In the genomic region with DNA sequence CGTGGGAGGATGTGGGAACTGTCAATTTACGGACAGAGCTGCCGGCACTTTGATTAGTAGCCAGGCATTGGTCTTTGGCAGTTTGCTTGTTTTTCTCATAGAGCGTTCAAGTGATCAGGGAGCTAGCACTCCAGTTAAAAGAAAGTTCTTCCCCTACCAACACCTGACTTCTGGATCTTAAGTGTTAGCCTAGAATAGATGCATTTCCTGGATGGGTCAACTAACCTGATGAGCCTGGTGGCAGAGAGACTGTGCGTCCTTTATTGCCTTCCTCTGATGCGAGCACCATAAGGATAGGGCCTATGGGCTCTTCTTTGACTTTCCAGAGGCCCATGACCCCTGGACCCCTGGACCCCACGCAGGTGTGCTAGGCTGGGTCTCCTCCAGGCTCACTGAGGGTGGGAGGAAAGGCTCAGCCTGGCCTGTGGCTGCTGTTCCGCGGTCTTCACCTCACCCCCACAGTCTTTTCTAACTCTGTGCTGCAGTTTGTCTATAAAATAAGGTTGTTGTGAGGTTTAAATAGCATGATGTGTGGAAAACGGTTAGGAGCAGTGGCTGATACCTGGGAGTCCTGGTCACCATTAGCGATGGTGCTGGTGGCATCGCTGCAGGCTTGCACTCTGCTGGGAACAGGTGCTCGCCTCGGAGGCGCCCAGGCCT, we compare ENCODE assay signal across 23 cellular contexts. TPM values are rescaled to one million over a fixed set of nuclear protein-coding genes. Genes with fewer than 3 reads are reported as not detected.
DNase-seq lines count a peak whose midpoint lies in the region; ATAC-seq, FAIRE-seq and TF ChIP-seq lines count a peak whose summit lies in the region.
"Had no signal": no experiment of that assay in that cellular context is flagged by ENCODE, and none has a peak within 500 bp of the region (broad histone marks: within the 10 kb centered on the region; RNA-seq: fewer than 3 reads in every experiment).

No MANE protein-coding gene starts in this region.

- H2BK12ac ChIP-seq in H1 (ENCODE audit: low read depth, low read length), result no peak overlapping the region

- in situ Hi-C loops in mammary epithelial cell (cut with MboI; ENCODE audit: low sequenced_read_pairs in 2 of 2), result no loop called here

- H3K9me3 Mint-ChIP-seq in neural progenitor cell, result peaks cover 20% of the 10 kb centered on the region
- no peaks in the 10 kb centered on the region for H3K9me3 Mint-ChIP-seq in activated T-helper 2 cell treated with anti-CD3 and anti-CD28 coated beads, Interferon-gamma antibody, Interleukin-2, Interleukin-4, amounts not matched to agents 10 μg/mL and 5 μg/mL and 100 μg/mL, durations not matched to agents 14 hours and 24 hours and 36 hours
- H3K9me3 Mint-ChIP-seq: activated naive CD8-positive, alpha-beta T cell treated with anti-CD3 and anti-CD28 coated beads, Interleukin-2, amount 10 ng/mL, durations not matched to agents 7 days and 5 days; immature natural killer cell; natural killer cell treated with Interleukin-12 subunit alpha and Interleukin-12 subunit beta and Interleukin-15 and Interleukin-18, amount 100 ng/mL, for 72 hours had no signal

- no peak overlapping the region for H2BK5ac ChIP-seq in H1 (ENCODE audit: low read depth, low read length)

- H3F3A ChIP-seq in neural progenitor cell (ENCODE audit: low read depth), result peaks cover 30% of the 10 kb centered on the region

- H3K4me3 ChIP-seq in breast epithelium (no peak overlapping the region), mammary epithelial cell (replicated peaks in 1 of 3; ENCODE audit: insufficient read depth in 1 of 3, low read depth in 2 of 3, low read length in 3 of 3) (no peak overlapping the region), H1 (ENCODE audit: extremely low read depth in 1 of 4, insufficient read depth in 2 of 4, low read depth in 3 of 4, low read length in 4 of 4) (no peak overlapping the region), neural progenitor cell (no peak overlapping the region), aorta (ENCODE audit: low read length in 2 of 2) (no peak overlapping the region), H7 (ENCODE audit: insufficient read depth, low read depth, low read length) (no peak overlapping the region)
- H3K4me3 ChIP-seq: body of pancreas, gastroesophageal sphincter, prostate gland had no signal

- intact Hi-C loops in breast epithelium (cut with DNase I; ENCODE audit: low total_unique reads), result no loop called here
- intact Hi-C loops in mammary epithelial cell (cut with micrococcal nuclease), result no loop called here
- intact Hi-C loops in aorta (cut with DNase I), result no loop called here
- intact Hi-C loops in activated T-helper 2 cell treated with anti-CD3 and anti-CD28 coated beads, Interferon-gamma antibody, Interleukin-2, Interleukin-4, amounts not matched to agents 10 μg/mL and 5 μg/mL and 100 μg/mL, durations not matched to agents 14 hours and 24 hours and 36 hours (cut with micrococcal nuclease), result loop anchor here (10.0 kb wide), 1 partner anchor 885 kb away; the partner anchor contains the start of genes CFAP99 and ZFYVE28

- H3K36me3 Mint-ChIP-seq in neural progenitor cell, result peaks cover 20% of the 10 kb centered on the region
- no peaks in the 10 kb centered on the region for H3K36me3 Mint-ChIP-seq in activated T-helper 2 cell treated with anti-CD3 and anti-CD28 coated beads, Interferon-gamma antibody, Interleukin-2, Interleukin-4, amounts not matched to agents 10 μg/mL and 5 μg/mL and 100 μg/mL, durations not matched to agents 14 hours and 24 hours and 36 hours (ENCODE audit: low read depth)
- H3K36me3 Mint-ChIP-seq: activated naive CD8-positive, alpha-beta T cell treated with anti-CD3 and anti-CD28 coated beads, Interleukin-2, amount 10 ng/mL, durations not matched to agents 7 days and 5 days; immature natural killer cell; natural killer cell treated with Interleukin-12 subunit alpha and Interleukin-12 subunit beta and Interleukin-15 and Interleukin-18, amount 100 ng/mL, for 72 hours had no signal

- TF ChIP-seq CTCF in breast epithelium (IDR thresholded peaks at IDR 0.05) (no peak), mammary epithelial cell (conservative IDR thresholded peaks at IDR 0.05 in 1 of 2, IDR thresholded peaks at IDR 0.05 in 1 of 2; ENCODE audit: extremely low read depth in 1 of 2, insufficient read depth in 1 of 2, low read depth in 1 of 2, low read length in 2 of 2) (no peak), H1 (IDR thresholded peaks at IDR 0.05; ENCODE audit: control extremely low read depth in 1 of 3, insufficient read depth in 1 of 3, low read depth in 1 of 3, low read length in 3 of 3) (no peak), neural progenitor cell (IDR thresholded peaks at IDR 0.05) (no peak)

- H3K4me1 Mint-ChIP-seq in neural progenitor cell, result peaks cover 67% of the 10 kb centered on the region
- peaks cover 26% of the 10 kb centered on the region for H3K4me1 Mint-ChIP-seq in activated T-helper 2 cell treated with anti-CD3 and anti-CD28 coated beads, Interferon-gamma antibody, Interleukin-2, Interleukin-4, amounts not matched to agents 10 μg/mL and 5 μg/mL and 100 μg/mL, durations not matched to agents 14 hours and 24 hours and 36 hours (ENCODE audit: low read depth)

- no peak overlapping the region for H2BK120ac ChIP-seq in H1 (replicated peaks; ENCODE audit: low read depth, low read length)

- H4K91ac ChIP-seq in H1 (replicated peaks; ENCODE audit: insufficient read length, low read length), result no peak overlapping the region

- no peak for FAIRE-seq in H1 (lab: Jason Lieb, UNC)
- FAIRE-seq: A204.1, colon had no signal

- H4K20me1 ChIP-seq in mammary epithelial cell (ENCODE audit: insufficient read depth, low read length) (no peaks in the 10 kb centered on the region), H1 (replicated peaks in 1 of 2; ENCODE audit: control insufficient read depth in 1 of 2, insufficient read depth in 2 of 2, low read length in 2 of 2) (peaks cover 3 to 15% of the 10 kb centered on the region in 2 experiments), neural progenitor cell (ENCODE audit: low read depth) (peaks cover 86% of the 10 kb centered on the region)

- H3K27ac Mint-ChIP-seq in neural progenitor cell, result peak overlapping the region; percentile 70
- no peak overlapping the region for H3K27ac Mint-ChIP-seq in activated T-helper 2 cell treated with anti-CD3 and anti-CD28 coated beads, Interferon-gamma antibody, Interleukin-2, Interleukin-4, amounts not matched to agents 10 μg/mL and 5 μg/mL and 100 μg/mL, durations not matched to agents 14 hours and 24 hours and 36 hours
- H3K27ac Mint-ChIP-seq: activated naive CD8-positive, alpha-beta T cell treated with anti-CD3 and anti-CD28 coated beads, Interleukin-2, amount 10 ng/mL, durations not matched to agents 7 days and 5 days; activated T-helper 17 cell treated with anti-CD3 and anti-CD28 coated beads, Interleukin-2, amount 50 U/mL, for 72 hours; natural killer cell treated with Interleukin-12 subunit alpha and Interleukin-12 subunit beta and Interleukin-15 and Interleukin-18, amount 100 ng/mL, for 72 hours had no signal

- H3K4me1 ChIP-seq in breast epithelium (peaks cover 2 to 7% of the 10 kb centered on the region in 2 donors), mammary epithelial cell (ENCODE audit: insufficient read depth, low read length) (no peaks in the 10 kb centered on the region), H1 (replicated peaks in 1 of 4; ENCODE audit: control insufficient read depth in 3 of 4, insufficient read depth in 4 of 4, low read length in 3 of 4) (peaks cover 0 to 11% (median 2%) of the 10 kb centered on the region in 4 experiments; a peak in 5 of 7 replicates), neural progenitor cell (peaks cover 64% of the 10 kb centered on the region), aorta (ENCODE audit: control insufficient read depth in 1 of 2, insufficient read depth in 2 of 2, low read length in 2 of 2) (no peaks in the 10 kb centered on the region)
- H3K4me1 ChIP-seq: prostate gland had no signal

- CTCF ChIA-PET in mammary epithelial cell (lab: Charles Lee; ENCODE audit: low non-redundant PET) (no interaction called here), H1 (lab: Charles Lee; ENCODE audit: partially characterized antibody) (interaction anchor here (0.7 to 1.3 kb wide), 3 partner anchors 19 to 135 kb away, joined by 3 to 5 read pairs (median 3); no protein-coding TSS in a partner anchor)

- H3K14ac ChIP-seq in H1 (ENCODE audit: insufficient read length), result no peak overlapping the region

- POLR2A ChIA-PET in H1 (lab: Charles Lee; ENCODE audit: partially characterized antibody), result interaction anchor here (1.1 kb wide), 1 partner anchor 125 kb away, joined by 3 read pairs; no protein-coding TSS in a partner anchor

- H3K56ac ChIP-seq in H1 (replicated peaks; ENCODE audit: insufficient read length, low read depth, low read length), result no peak overlapping the region

- 68% methylated on average over 15 of the region's 15 CpGs for WGBS in mammary epithelial cell (ENCODE audit: low coverage, missing lambda C conversion rate)
- 88% methylated on average over 15 of the region's 15 CpGs; no CpG with 5 or more reads in 1 of the 2 experiments for WGBS in H1 (ENCODE audit: extremely low coverage in 1 of 2, insufficient coverage in 1 of 2, insufficient read length in 1 of 2, insufficient replicate concordance in 2 of 2, low coverage in 1 of 2, low lambda C conversion rate in 2 of 2, missing lambda C conversion rate in 1 of 2), 2 experiments
- WGBS in aorta, 2 donors, result 85 to 86% methylated on average over 15 of the region's 15 CpGs

- H3K4me2 ChIP-seq in mammary epithelial cell (ENCODE audit: insufficient read depth, low read depth, low read length), result no peak overlapping the region
- no peak overlapping the region for H3K4me2 ChIP-seq in H1 (ENCODE audit: insufficient read depth in 1 of 2, low read depth in 2 of 2, low read length in 2 of 2)
- peak overlapping the region; percentile 11 for H3K4me2 ChIP-seq in neural progenitor cell

- no peak overlapping the region for H3K23ac ChIP-seq in H1 (ENCODE audit: insufficient read length)

- H3K18ac ChIP-seq in H1 (ENCODE audit: extremely low read depth, low read length), result no peak overlapping the region

- no peak for TF ChIP-seq POLR2A in breast epithelium (IDR thresholded peaks at IDR 0.05)
- no peak for TF ChIP-seq POLR2A in H1 (IDR thresholded peaks at IDR 0.05; ENCODE audit: control extremely low read depth in 1 of 2, low read depth in 2 of 2, low read length in 2 of 2)

- no TSS peak for BruUV-seq in mammary epithelial cell (replicated peaks; lab: Mats Ljungman, UMichigan)

- no peaks in the 10 kb centered on the region for H3K27me3 ChIP-seq in breast epithelium
- no peaks in the 10 kb centered on the region for H3K27me3 ChIP-seq in mammary epithelial cell (ENCODE audit: insufficient read depth, low read length)
- no peaks in the 10 kb centered on the region for H3K27me3 ChIP-seq in H1 (replicated peaks in 1 of 4; ENCODE audit: control insufficient read depth in 3 of 4, extremely low read depth in 1 of 4, insufficient read depth in 3 of 4, low read length in 3 of 4)
- H3K27me3 ChIP-seq in neural progenitor cell, result no peaks in the 10 kb centered on the region
- no peaks in the 10 kb centered on the region for H3K27me3 ChIP-seq in aorta (ENCODE audit: control insufficient read depth in 1 of 2, insufficient read depth in 2 of 2, low read length in 1 of 2)
- no peaks in the 10 kb centered on the region for H3K27me3 ChIP-seq in H7 (ENCODE audit: control insufficient read depth, insufficient read depth, low read length)
- H3K27me3 ChIP-seq: body of pancreas, gastroesophageal sphincter had no signal

- H3K36me3 ChIP-seq in breast epithelium (no peaks in the 10 kb centered on the region), mammary epithelial cell (ENCODE audit: insufficient read depth, low read length) (no peaks in the 10 kb centered on the region), H1 (ENCODE audit: control insufficient read depth in 2 of 4, insufficient read depth in 4 of 4, low read length in 3 of 4) (no peaks in the 10 kb centered on the region), neural progenitor cell (no peaks in the 10 kb centered on the region), aorta (ENCODE audit: control insufficient read depth in 1 of 2, insufficient read depth in 2 of 2, low read length in 1 of 2) (no peaks in the 10 kb centered on the region), H7 (replicated peaks; ENCODE audit: control insufficient read depth, insufficient read depth, low read length) (no peaks in the 10 kb centered on the region)
- H3K36me3 ChIP-seq: prostate gland had no signal

- H3K9ac ChIP-seq in mammary epithelial cell (ENCODE audit: insufficient read depth, low read length), result no peak overlapping the region
- H3K9ac ChIP-seq in H1 (replicated peaks in 1 of 4; ENCODE audit: extremely low read depth in 1 of 4, low read depth in 3 of 4, low read length in 3 of 4), result no peak overlapping the region
- H3K9ac ChIP-seq in neural progenitor cell, result peak overlapping the region; percentile 45

- peaks cover 4% of the 10 kb centered on the region for H3K79me1 ChIP-seq in H1 (ENCODE audit: low read depth, low read length)

- ATAC-seq in aorta (ENCODE audit: low FRiP score), result no peak
- ATAC-seq: activated T-helper 17 cell treated with anti-CD3 and anti-CD28 coated beads, Interleukin-2, amount 50 U/mL, for 72 hours; body of pancreas; gastroesophageal sphincter; natural killer cell treated with Interleukin-12 subunit alpha and Interleukin-12 subunit beta and Interleukin-15 and Interleukin-18, amount 100 ng/mL, for 72 hours; SK-N-SH treated with all-trans-retinoic acid at 6 μM for 48 hours had no signal

- H2BK20ac ChIP-seq in H1 (ENCODE audit: low read length), result no peak overlapping the region

- no peak overlapping the region for H3K4me3 Mint-ChIP-seq in neural progenitor cell
- H3K4me3 Mint-ChIP-seq in activated T-helper 2 cell treated with anti-CD3 and anti-CD28 coated beads, Interferon-gamma antibody, Interleukin-2, Interleukin-4, amounts not matched to agents 10 μg/mL and 5 μg/mL and 100 μg/mL, durations not matched to agents 14 hours and 24 hours and 36 hours (ENCODE audit: low read depth), result no peak overlapping the region
- H3K4me3 Mint-ChIP-seq: activated naive CD8-positive, alpha-beta T cell treated with anti-CD3 and anti-CD28 coated beads, Interleukin-2, amount 10 ng/mL, durations not matched to agents 7 days and 5 days; activated T-helper 17 cell treated with anti-CD3 and anti-CD28 coated beads, Interleukin-2, amount 50 U/mL, for 72 hours; immature natural killer cell; natural killer cell treated with Interleukin-12 subunit alpha and Interleukin-12 subunit beta and Interleukin-15 and Interleukin-18, amount 100 ng/mL, for 72 hours had no signal

- peak overlapping the region; percentile 12; the same call in 1 of the 2 replicates for H4K8ac ChIP-seq in H1 (ENCODE audit: extremely low read depth, insufficient read depth, low read length)

- peak overlapping the region; percentile 4 to 36 for H3K27ac ChIP-seq in breast epithelium
- no peak overlapping the region for H3K27ac ChIP-seq in mammary epithelial cell (ENCODE audit: insufficient read depth, low read depth, low read length)
- H3K27ac ChIP-seq in H1 (ENCODE audit: low read depth, low read length), result no peak overlapping the region
- no peak overlapping the region for H3K27ac ChIP-seq in neural progenitor cell
- H3K27ac ChIP-seq in aorta (ENCODE audit: low read depth in 1 of 2, low read length in 2 of 2), result no peak overlapping the region
- H3K27ac ChIP-seq: body of pancreas, gastroesophageal sphincter, HL-60, prostate gland, VCaP had no signal

- H3K79me2 ChIP-seq in mammary epithelial cell (ENCODE audit: insufficient read depth, low read length) (peaks cover 6% of the 10 kb centered on the region), H1 (ENCODE audit: control insufficient read depth in 1 of 2, insufficient read depth in 2 of 2, low read length in 2 of 2) (no peaks in the 10 kb centered on the region; a peak in 1 of 4 replicates), neural progenitor cell (ENCODE audit: low read depth) (peaks cover 92% of the 10 kb centered on the region)

- dilution Hi-C loops in mammary epithelial cell (cut with HindIII; ENCODE audit: low sequenced_read_pairs), result no loop called here

- H2AK5ac ChIP-seq in H1 (ENCODE audit: low read depth, low read length), result no peak overlapping the region

- TF ChIP-seq RAD21 in H1 (IDR thresholded peaks at IDR 0.05 in 1 of 2, conservative IDR thresholded peaks at IDR 0.05 in 1 of 2; ENCODE audit: low read depth in 2 of 2, low read length in 2 of 2), result no peak

- H3K9me3 ChIP-seq in breast epithelium, result peaks cover 0 to 6% of the 10 kb centered on the region in 2 donors
- no peaks in the 10 kb centered on the region for H3K9me3 ChIP-seq in mammary epithelial cell (replicated peaks; ENCODE audit: insufficient read depth, low read length)
- H3K9me3 ChIP-seq in H1 (ENCODE audit: insufficient read depth in 2 of 2, low read depth in 1 of 2, low read length in 1 of 2), result no peaks in the 10 kb centered on the region
- H3K9me3 ChIP-seq in neural progenitor cell (ENCODE audit: low read depth), result no peaks in the 10 kb centered on the region
- H3K9me3 ChIP-seq in aorta (ENCODE audit: control insufficient read depth, low read length), result peaks cover 1% of the 10 kb centered on the region
- H3K9me3 ChIP-seq: body of pancreas, prostate gland had no signal

- H3K4ac ChIP-seq in H1 (replicated peaks; ENCODE audit: insufficient read length, low read depth, low read length), result no peak overlapping the region

- no peak overlapping the region for H2AFZ ChIP-seq in mammary epithelial cell (ENCODE audit: low read depth, low read length)
- no peak overlapping the region for H2AFZ ChIP-seq in H1 (ENCODE audit: low read length)
- H2AFZ ChIP-seq in neural progenitor cell (replicated peaks), result no peak overlapping the region

- H3K27me3 Mint-ChIP-seq in neural progenitor cell (ENCODE audit: insufficient read depth, low read depth), result no peaks in the 10 kb centered on the region
- peaks cover 34% of the 10 kb centered on the region for H3K27me3 Mint-ChIP-seq in activated T-helper 2 cell treated with anti-CD3 and anti-CD28 coated beads, Interferon-gamma antibody, Interleukin-2, Interleukin-4, amounts not matched to agents 10 μg/mL and 5 μg/mL and 100 μg/mL, durations not matched to agents 14 hours and 24 hours and 36 hours (ENCODE audit: low read depth)

- no peak overlapping the region for H2BK15ac ChIP-seq in H1 (ENCODE audit: low read length)

- TF ChIP-seq EP300 in H1 (IDR thresholded peaks at IDR 0.05; ENCODE audit: borderline replicate concordance in 1 of 2, low read depth in 2 of 2, low read length in 2 of 2), result no peak

- no peak overlapping the region for H4K5ac ChIP-seq in H1 (ENCODE audit: insufficient read length, low read depth, low read length)

- no peaks in the 10 kb centered on the region for H3K23me2 ChIP-seq in H1 (ENCODE audit: low read depth, low read length)

- DNase-seq in breast epithelium (ENCODE audit: low spot score in 2 of 2) (peak in 1 of 2 donors; percentile 27), mammary epithelial cell (no peak), H1 (ENCODE audit: low read depth in 1 of 2, low spot score in 2 of 2) (no peak), neural progenitor cell (ENCODE audit: low spot score) (no peak), aorta (peak; percentile 18 to 23), H7 (no peak)
- DNase-seq in activated T-helper 2 cell treated with anti-CD3 and anti-CD28 coated beads, Interferon-gamma antibody, Interleukin-2, Interleukin-4, amounts not matched to agents 10 μg/mL and 5 μg/mL and 100 μg/mL, durations not matched to agents 14 hours and 24 hours and 36 hours (ENCODE audit: low spot score), result no peak
- no peak for DNase-seq in stimulated activated CD4-positive, alpha-beta T cell treated with anti-CD3 and anti-CD28 coated beads, Interleukin-4, amount 100 ng/mL, for 1 hour
- DNase-seq: activated CD4-positive, alpha-beta T cell treated with anti-CD3 and anti-CD28 coated beads, Interleukin-2, amount 50 U/mL, for 1 hour; activated naive CD8-positive, alpha-beta T cell treated with anti-CD3 and anti-CD28 coated beads, Interleukin-2, amount 10 ng/mL, durations not matched to agents 7 days and 5 days; HCEC 1CT; immature natural killer cell; NCI-H187 treated with DMSO at 0.1 percent for 48 hours had no signal

RNA-seq across cellular contexts. Expression of gene RGS12, which starts 6.8 kb away (rescaled TPM):
- total RNA-seq in breast epithelium (10 to 100 TPM; 24.3 to 94.5 (median 29.9) TPM), mammary epithelial cell (10 to 100 TPM; 72.5 to 91.4 TPM), neural progenitor cell (ENCODE audit: low replicate concordance) (36.6 and 140 TPM in 2 replicates), aorta (10 to 100 TPM; 23.9 to 40.4 TPM)
- polyA plus RNA-seq in mammary epithelial cell (30.9 TPM), H1 (2011; rRNA removed) (6.0 and 10.7 TPM in 2 replicates), aorta (10 to 100 TPM; 10.3 to 28.2 TPM)
- 41.6 TPM for polyA minus RNA-seq in mammary epithelial cell
- 16.3 and 16.4 TPM in 2 replicates for total RNA-seq in H1 (2021; fragmentation: NEBNext Ultra II Directional; extraction: Animal tissue kit (Norgen Biotek cat#: 25700))
- polyA plus RNA-seq in H1 (2011; cell fraction: cytosol; rRNA removed), result 10.1 TPM
- polyA plus RNA-seq in H1 (2011; cell fraction: nucleus; rRNA removed), result 30.0 TPM
- 12.7 to 26.6 TPM (median 20.0 TPM) in 4 replicates for polyA plus RNA-seq in H1 (2012, experiment 1 of 2)
- 17.8 TPM for polyA plus RNA-seq in H1 (2012, experiment 2 of 2)
- polyA plus RNA-seq in H1 (2013, experiment 1 of 2), result 10.6 TPM
- polyA plus RNA-seq in H1 (2013, experiment 2 of 2), result 10.3 TPM
- polyA minus RNA-seq in H1 (2011; rRNA and poly(A)+ RNA removed), result 10.8 and 12.0 TPM in 2 replicates
- polyA minus RNA-seq in H1 (2011; cell fraction: cytosol; rRNA and poly(A)+ RNA removed), result 15.5 TPM
- polyA minus RNA-seq in H1 (2011; cell fraction: nucleus; rRNA and poly(A)+ RNA removed), result 28.6 TPM
- 18.7 and 19.7 TPM in 2 replicates for total RNA-seq in H7 (2014; rRNA removed; shearing (Covaris generic))
- 7.0 and 8.3 TPM in 2 replicates for total RNA-seq in activated T-helper 2 cell treated with anti-CD3 and anti-CD28 coated beads, Interferon-gamma antibody, Interleukin-2, Interleukin-4, amounts not matched to agents 10 μg/mL and 5 μg/mL and 100 μg/mL, durations not matched to agents 14 hours and 24 hours and 36 hours

RNA-seq across cellular contexts. Expression of gene MSANTD1, which starts 50.7 kb away (rescaled TPM):
- total RNA-seq in breast epithelium, result under 1 TPM; 0.48 to 0.88 (median 0.66) TPM
- total RNA-seq in mammary epithelial cell, result 1 to 10 TPM in 1 of 2 donors, under 1 TPM in 1; 0.68 to 1.0 TPM
- polyA plus RNA-seq in mammary epithelial cell, result 0.05 TPM
- polyA minus RNA-seq in mammary epithelial cell, result not detected
- total RNA-seq in H1 (2021; fragmentation: NEBNext Ultra II Directional; extraction: Animal tissue kit (Norgen Biotek cat#: 25700)), result 0.45 and 0.78 TPM in 2 replicates
- 0.23 and 0.39 TPM in 2 replicates for polyA plus RNA-seq in H1 (2011; rRNA removed)
- polyA plus RNA-seq in H1 (2011; cell fraction: cytosol; rRNA removed), result 0.28 TPM
- 1.7 TPM for polyA plus RNA-seq in H1 (2011; cell fraction: nucleus; rRNA removed)
- polyA plus RNA-seq in H1 (2012, experiment 1 of 2), result 0.15 to 0.43 TPM (median 0.34 TPM) in 4 replicates
- polyA plus RNA-seq in H1 (2012, experiment 2 of 2), result not detected
- 0.22 TPM for polyA plus RNA-seq in H1 (2013, experiment 1 of 2)
- polyA plus RNA-seq in H1 (2013, experiment 2 of 2), result 0.15 TPM
- 0.12 and 0.28 TPM in 2 replicates for polyA minus RNA-seq in H1 (2011; rRNA and poly(A)+ RNA removed)
- not detected for polyA minus RNA-seq in H1 (2011; cell fraction: cytosol; rRNA and poly(A)+ RNA removed)
- 1.6 TPM for polyA minus RNA-seq in H1 (2011; cell fraction: nucleus; rRNA and poly(A)+ RNA removed)
- total RNA-seq in neural progenitor cell (ENCODE audit: low replicate concordance), result 0.17 and 0.25 TPM in 2 replicates
- 1 to 10 TPM; 1.9 to 3.5 TPM for total RNA-seq in aorta
- polyA plus RNA-seq in aorta, result under 1 TPM in 1 of 2 donors, not detected in 1; 0.33 TPM
- total RNA-seq in H7 (2014; rRNA removed; shearing (Covaris generic)), result 0.07 and 0.24 TPM in 2 replicates
- total RNA-seq in activated T-helper 2 cell treated with anti-CD3 and anti-CD28 coated beads, Interferon-gamma antibody, Interleukin-2, Interleukin-4, amounts not matched to agents 10 μg/mL and 5 μg/mL and 100 μg/mL, durations not matched to agents 14 hours and 24 hours and 36 hours, result 0.64 and 0.68 TPM in 2 replicates
- polyA plus RNA-seq: immature natural killer cell had no signal

Comparison
In these comparisons a context has a peak if more than half of its experiments do, and no peak if none do; other contexts are left out.
1. H3K27ac ChIP-seq: peak in breast epithelium (2 of 2); none in mammary epithelial cell (single experiment), H1 (single experiment), neural progenitor cell (single experiment) and aorta (0 of 2).
2. DNase-seq: peak in aorta (2 of 2); none in mammary epithelial cell (single experiment), H1 (0 of 2), neural progenitor cell (single experiment), H7 (single experiment), activated T-helper 2 cell treated with anti-CD3 and anti-CD28 coated beads, Interferon-gamma antibody, Interleukin-2, Interleukin-4, amounts not matched to agents 10 μg/mL and 5 μg/mL and 100 μg/mL, durations not matched to agents 14 hours and 24 hours and 36 hours (single experiment) and stimulated activated CD4-positive, alpha-beta T cell treated with anti-CD3 and anti-CD28 coated beads, Interleukin-4, amount 100 ng/mL, for 1 hour (single experiment).